8 cellular contexts compared by ENCODE assay signal in the genomic region with DNA sequence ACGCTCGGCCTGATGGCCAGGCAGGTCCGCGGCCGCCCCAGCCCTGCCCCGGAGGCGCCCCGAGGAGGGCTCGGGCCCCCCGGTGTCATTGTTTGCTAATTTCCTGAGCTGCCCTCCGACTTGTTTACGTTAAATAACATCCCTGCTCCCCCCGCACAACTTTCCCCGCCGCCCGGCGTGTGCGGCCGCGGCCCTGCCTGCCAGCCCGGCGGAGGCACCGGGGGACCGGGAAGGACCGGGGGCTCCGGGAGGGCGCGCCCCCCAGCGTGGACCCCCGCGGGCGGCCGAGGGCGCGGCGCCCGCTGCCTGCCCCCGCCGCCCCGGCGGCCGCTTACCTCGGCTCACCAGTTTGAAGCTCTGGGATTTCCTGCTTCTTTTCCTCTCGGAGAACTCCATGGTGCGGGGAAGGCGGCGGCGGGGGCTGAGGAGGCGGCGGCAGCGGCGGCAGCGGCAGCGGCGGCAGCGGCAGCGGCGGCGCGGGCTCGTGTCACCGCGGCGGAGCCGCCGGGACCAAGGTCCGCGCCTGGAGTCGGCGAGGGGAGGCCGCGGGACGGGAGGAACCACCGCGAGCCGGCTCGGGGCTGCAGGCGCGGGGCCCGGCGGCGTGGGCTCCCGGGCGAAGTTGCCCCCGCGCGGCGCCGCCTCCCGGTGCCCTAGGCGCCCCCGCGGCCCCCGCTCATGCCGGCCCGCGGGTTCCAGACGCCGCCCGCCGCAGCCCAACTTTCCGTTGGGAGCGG. TPM values are rescaled to one million over a fixed set of nuclear protein-coding genes. Genes with fewer than 3 reads are reported as not detected.
A peak's percentile ranks its signal among the peaks of the same experiment; 100 is the strongest.
DNase-seq lines count a peak whose midpoint lies in the region; ATAC-seq, FAIRE-seq and TF ChIP-seq lines count a peak whose summit lies in the region.
"Had no signal": no experiment of that assay in that cellular context is flagged by ENCODE, and none has a peak within 500 bp of the region (broad histone marks: within the 10 kb centered on the region; RNA-seq: fewer than 3 reads in every experiment).

No MANE protein-coding gene starts in this region.

- no peak for TF ChIP-seq POLR2A in GM12892 (IDR thresholded peaks at IDR 0.05; ENCODE audit: low read depth, low read length)

- H3K36me3 ChIP-seq in SK-N-SH (replicated peaks in 1 of 2; ENCODE audit: control insufficient read depth in 1 of 2, insufficient read depth in 2 of 2, low read length in 1 of 2), result peaks cover 0 to 2% of the 10 kb centered on the region in 2 experiments
- no peaks in the 10 kb centered on the region for H3K36me3 ChIP-seq in neural progenitor cell

- 2% methylated on average over 24 of the region's 103 CpGs for WGBS in SK-N-SH (ENCODE audit: low lambda C conversion rate)

- TF ChIP-seq CTCF in SK-N-SH (IDR thresholded peaks at IDR 0.05) (no peak), fibroblast of villous mesenchyme (IDR thresholded peaks at IDR 0.05; ENCODE audit: insufficient read depth, low read depth, low read length) (no peak), neural progenitor cell (IDR thresholded peaks at IDR 0.05) (no peak)

- H3K36me3 Mint-ChIP-seq in neural progenitor cell, result peaks cover 4% of the 10 kb centered on the region

- H3K9me3 Mint-ChIP-seq in neural progenitor cell, result no peaks in the 10 kb centered on the region

- no peak overlapping the region for H3K27ac Mint-ChIP-seq in neural progenitor cell

- H2AFZ ChIP-seq in SK-N-SH (ENCODE audit: low read depth), result peak overlapping the region; percentile 52
- peak overlapping the region; percentile 90 for H2AFZ ChIP-seq in neural progenitor cell (replicated peaks)

- no peaks in the 10 kb centered on the region for H4K20me1 ChIP-seq in SK-N-SH (ENCODE audit: insufficient read depth)
- H4K20me1 ChIP-seq in neural progenitor cell (ENCODE audit: low read depth), result peaks cover 3% of the 10 kb centered on the region

- POLR2A ChIA-PET in SK-N-SH (lab: Yijun Ruan, JAX), result no interaction called here

- ATAC-seq in HG03045 (IDR thresholded peaks at IDR 0.05; ENCODE audit: unreplicated experiment) (no peak), GM19463 (IDR thresholded peaks at IDR 0.05; ENCODE audit: unreplicated experiment) (no peak)

- no peak for FAIRE-seq in GM12892 (lab: Jason Lieb, UNC)

- TF ChIP-seq RAD21 in SK-N-SH (IDR thresholded peaks at IDR 0.05; ENCODE audit: low read length), result no peak

- H3K27me3 Mint-ChIP-seq in neural progenitor cell (ENCODE audit: insufficient read depth, low read depth), result peaks cover 13% of the 10 kb centered on the region

- CTCF ChIA-PET in SK-N-SH (lab: Yijun Ruan, JAX), result interaction anchor here (0.8 to 2.9 kb wide), 6 partner anchors 9 to 156 kb away, joined by 3 to 17 read pairs (median 5); a partner anchor contains a TSS

- H3K27me3 ChIP-seq in SK-N-SH (ENCODE audit: insufficient read depth) (no peaks in the 10 kb centered on the region), neural progenitor cell (peaks cover 52% of the 10 kb centered on the region)

- H3K4me2 ChIP-seq in SK-N-SH (peak overlapping the region; percentile 77), neural progenitor cell (peak overlapping the region; percentile 96)

- TF ChIP-seq EP300 in SK-N-SH (IDR thresholded peaks at IDR 0.05; ENCODE audit: borderline replicate concordance in 1 of 2, low read depth in 1 of 2, low read length in 1 of 2), result no peak

- H3K9me2 ChIP-seq in SK-N-SH, result no peaks in the 10 kb centered on the region

- H3K79me2 ChIP-seq in SK-N-SH (ENCODE audit: insufficient read depth) (peaks cover 26% of the 10 kb centered on the region; the same call in 1 of the 2 replicates), neural progenitor cell (ENCODE audit: low read depth) (no peaks in the 10 kb centered on the region)

- DNase-seq in GM12892 (ENCODE audit: insufficient read length) (peak; percentile 26), SK-N-SH (peak; percentile 83), fibroblast of villous mesenchyme (ENCODE audit: low read depth) (no peak), neural progenitor cell (ENCODE audit: low spot score) (peak; percentile 74), NAMALWA (ENCODE audit: low spot score) (no peak)

- H3K4me1 ChIP-seq in SK-N-SH (ENCODE audit: control insufficient read depth in 1 of 2, insufficient read depth in 2 of 2, low read depth in 1 of 2, low read length in 1 of 2), result peaks cover 6 to 15% of the 10 kb centered on the region in 2 experiments; a peak in 3 of 4 replicates
- peaks cover 11% of the 10 kb centered on the region for H3K4me1 ChIP-seq in neural progenitor cell

- H3K4me1 Mint-ChIP-seq in neural progenitor cell, result peaks cover 15% of the 10 kb centered on the region

- peak overlapping the region; percentile 62 for H3K9ac ChIP-seq in SK-N-SH
- peak overlapping the region; percentile 40 for H3K9ac ChIP-seq in neural progenitor cell

- H3K4me3 ChIP-seq in SK-N-SH (ENCODE audit: low read depth in 2 of 2, low read length in 1 of 2), result peak overlapping the region; percentile 63 to 82
- peak overlapping the region; percentile 48 for H3K4me3 ChIP-seq in fibroblast of villous mesenchyme (ENCODE audit: low read depth, low read length)
- peak overlapping the region; percentile 90 for H3K4me3 ChIP-seq in neural progenitor cell

- no peaks in the 10 kb centered on the region for H3K9me3 ChIP-seq in SK-N-SH
- no peaks in the 10 kb centered on the region for H3K9me3 ChIP-seq in neural progenitor cell (ENCODE audit: low read depth)

- H3F3A ChIP-seq in SK-N-SH (replicated peaks; ENCODE audit: insufficient read depth) (peaks cover 13% of the 10 kb centered on the region), neural progenitor cell (ENCODE audit: low read depth) (peaks cover 23% of the 10 kb centered on the region)

- peak overlapping the region; percentile 94 for H3K4me3 Mint-ChIP-seq in neural progenitor cell

- H3K27ac ChIP-seq in SK-N-SH (ENCODE audit: low read depth in 2 of 2, low read length in 1 of 2), result peak overlapping the region; percentile 11 to 48; a peak in 3 of 4 replicates
- H3K27ac ChIP-seq in neural progenitor cell, result no peak overlapping the region

TF ChIP-seq in SK-N-SH, 30 proteins besides CTCF, POLR2A, EP300 and RAD21:
- TF ChIP-seq JUND (IDR thresholded peaks at IDR 0.05) (no peak), NFIC (IDR thresholded peaks at IDR 0.05; ENCODE audit: borderline replicate concordance) (no peak), CHD2 (IDR thresholded peaks at IDR 0.05; ENCODE audit: low read length, partially characterized antibody) (no peak), TCF12 (IDR thresholded peaks at IDR 0.05) (no peak), RCOR1 (IDR thresholded peaks at IDR 0.05; ENCODE audit: low read length) (no peak), ELF1 (IDR thresholded peaks at IDR 0.05) (no peak), YY1 (IDR thresholded peaks at IDR 0.05; ENCODE audit: low read depth) (no peak), RXRA (IDR thresholded peaks at IDR 0.05; ENCODE audit: borderline replicate concordance, low read depth) (no peak), MXI1 (IDR thresholded peaks at IDR 0.05; ENCODE audit: low read depth, low read length) (no peak; the same call in 1 of the 2 replicates), EZH2phosphoT487 (IDR thresholded peaks at IDR 0.05; ENCODE audit: borderline replicate concordance, low read depth) (no peak), SMC3 (IDR thresholded peaks at IDR 0.05; ENCODE audit: low read depth, low read length) (no peak), GABPA (IDR thresholded peaks at IDR 0.05; ENCODE audit: low read depth) (no peak)
- TF ChIP-seq, protein P1, sequence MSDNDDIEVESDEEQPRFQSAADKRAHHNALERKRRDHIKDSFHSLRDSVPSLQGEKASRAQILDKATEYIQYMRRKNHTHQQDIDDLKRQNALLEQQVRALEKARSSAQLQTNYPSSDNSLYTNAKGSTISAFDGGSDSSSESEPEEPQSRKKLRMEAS (IDR thresholded peaks at IDR 0.05; ENCODE audit: low read depth), result no peak
TF ChIP-seq in SK-N-SH: peak in this region for 0.

RNA-seq across cellular contexts. Expression of a gene that starts 0.5 kb away (rescaled TPM):
- 0.98 TPM for polyA plus RNA-seq in GM12892 (2012; ENCODE audit: missing spikeins)
- 9.2 and 9.9 TPM in 2 replicates for polyA plus RNA-seq in SK-N-SH (2012; rRNA removed)
- polyA plus RNA-seq in SK-N-SH (2012; cell fraction: cytosol; rRNA removed), result 12.7 and 12.9 TPM in 2 replicates
- 18.6 and 21.9 TPM in 2 replicates for polyA plus RNA-seq in SK-N-SH (2012; cell fraction: nucleus; rRNA removed)
- total RNA-seq in fibroblast of villous mesenchyme (under 0.01 and 0.64 TPM in 2 replicates), neural progenitor cell (ENCODE audit: low replicate concordance) (7.5 and 9.1 TPM in 2 replicates)
- total RNA-seq: T-helper 1 cell treated with Interleukin-12 subunit alpha and Interleukin-12 subunit beta and Interleukin-4 antibody, amounts not matched to agents 30 ng/mL and 1 ng/mL, for 36 hours had no signal

RNA-seq across cellular contexts. Expression of a gene that starts 58.5 kb away (rescaled TPM):
- polyA plus RNA-seq in GM12892 (2012; ENCODE audit: missing spikeins), result 27.7 TPM
- 12.1 and 13.8 TPM in 2 replicates for polyA plus RNA-seq in SK-N-SH (2012; rRNA removed)
- polyA plus RNA-seq in SK-N-SH (2012; cell fraction: cytosol; rRNA removed), result 20.0 and 32.2 TPM in 2 replicates
- polyA plus RNA-seq in SK-N-SH (2012; cell fraction: nucleus; rRNA removed), result 4.4 and 6.7 TPM in 2 replicates
- total RNA-seq in fibroblast of villous mesenchyme (31.6 and 37.1 TPM in 2 replicates), neural progenitor cell (ENCODE audit: low replicate concordance) (22.2 and 30.8 TPM in 2 replicates)

Comparison
In these comparisons a context has a peak if more than half of its experiments do, and no peak if none do; other contexts are left out.
1. DNase-seq: peak in GM12892 (single experiment), SK-N-SH (single experiment) and neural progenitor cell (single experiment); none in fibroblast of villous mesenchyme (single experiment) and NAMALWA (single experiment).
2. Peak in every context shown above with its lines, with median percentiles within 50 percentile points of each other: H3K4me3 ChIP-seq.